ENCODE assay signal across 8 cellular contexts in genomic region chr16:72092832-72093447, GRCh38. TPM values are rescaled to one million over a fixed set of nuclear protein-coding genes. Genes with fewer than 3 reads are reported as not detected.
DNase-seq lines count a peak whose midpoint lies in the region; TF ChIP-seq lines count a peak whose summit lies in the region.

No MANE protein-coding gene starts in this region.

- no peak overlapping the region for H2AK5ac ChIP-seq in mesendoderm (ENCODE audit: low read length)

- TF ChIP-seq CTCF in 22Rv1 (IDR thresholded peaks at IDR 0.05): no peak

- H3K4ac ChIP-seq in mesendoderm (ENCODE audit: low read depth, low read length): no peak overlapping the region

- peak overlapping the region; percentile 61 for H3K18ac ChIP-seq in mesendoderm (ENCODE audit: low read length)

- WGBS in mesendoderm (ENCODE audit: extremely low coverage, insufficient coverage, low lambda C conversion rate): no CpG with 5 or more reads among the region's 22 CpGs
- WGBS in urinary bladder: under 1% methylated on average over 22 of the region's 22 CpGs

- H2BK120ac ChIP-seq in mesendoderm (ENCODE audit: low read depth, low read length): no peak overlapping the region

- H3K27me3 ChIP-seq in SJCRH30 (no peaks in the 10 kb centered on the region), mesendoderm (ENCODE audit: insufficient read depth, low read length, poor library complexity) (no peaks in the 10 kb centered on the region)
- no peaks in the 10 kb centered on the region for H3K27me3 ChIP-seq in effector memory CD4-positive, alpha-beta T cell (replicated peaks; ENCODE audit: control insufficient read depth, insufficient read depth, low read length, poor library complexity, severe bottlenecking)

- peak overlapping the region; percentile 69 for H3K9ac ChIP-seq in mesendoderm (ENCODE audit: low read length)

- no peaks in the 10 kb centered on the region for H3K9me3 ChIP-seq in SJCRH30 (replicated peaks)
- no peaks in the 10 kb centered on the region for H3K9me3 ChIP-seq in effector memory CD4-positive, alpha-beta T cell (ENCODE audit: control insufficient read depth, low read length)

- H3K56ac ChIP-seq in mesendoderm (ENCODE audit: low read length): peak overlapping the region; percentile 85

- peaks cover 14% of the 10 kb centered on the region; the same call in 1 of the 2 replicates for H3K36me3 ChIP-seq in SJCRH30
- H3K36me3 ChIP-seq in effector memory CD4-positive, alpha-beta T cell (ENCODE audit: control insufficient read depth, insufficient read depth, low read length): peaks cover 43% of the 10 kb centered on the region
- H3K36me3 ChIP-seq in mesendoderm (ENCODE audit: control insufficient read depth, insufficient read depth, low read length): peaks cover 7% of the 10 kb centered on the region
- H3K36me3 ChIP-seq in urinary bladder (ENCODE audit: insufficient read depth): peaks cover 3% of the 10 kb centered on the region

- peaks cover 26% of the 10 kb centered on the region for H3K79me1 ChIP-seq in mesendoderm (ENCODE audit: low read length)

- H3K23ac ChIP-seq in mesendoderm (ENCODE audit: low read length): no peak overlapping the region

- DNase-seq in SJCRH30: peak; percentile 30 to 51
- DNase-seq in effector memory CD4-positive, alpha-beta T cell: no peak
- DNase-seq in mesendoderm: peak; percentile 70
- DNase-seq in pons (ENCODE audit: low spot score): no peak
- DNase-seq in NCI-H2029 (lab: John Stamatoyannopoulos, UW): no peak

- peaks cover 26% of the 10 kb centered on the region for H3K79me2 ChIP-seq in mesendoderm (ENCODE audit: control insufficient read depth, insufficient read depth, low read length)

- no peak overlapping the region for H4K8ac ChIP-seq in mesendoderm (ENCODE audit: low read depth, low read length)

- H2BK15ac ChIP-seq in mesendoderm (replicated peaks; ENCODE audit: low read depth): no peak overlapping the region

- H3K4me3 ChIP-seq in GM08714 (ENCODE audit: low read length) (peak overlapping the region; percentile 76), SJCRH30 (peak overlapping the region; percentile 90), mesendoderm (ENCODE audit: low read length) (peak overlapping the region; percentile 66), urinary bladder (ENCODE audit: low read depth, low read length) (peak overlapping the region; percentile 84)
- H3K4me3 ChIP-seq in effector memory CD4-positive, alpha-beta T cell (ENCODE audit: insufficient read depth, low read depth, low read length, poor library complexity, severe bottlenecking): peak overlapping the region; percentile 76

- H3K4me2 ChIP-seq in mesendoderm (ENCODE audit: low read length): peak overlapping the region; percentile 46

- H3K4me1 ChIP-seq in SJCRH30 (0 out of 2 replicates have a peak, but pooled peaks cover 3% of the 10 kb centered on the region), mesendoderm (ENCODE audit: control insufficient read depth, low read depth, low read length) (peaks cover 3% of the 10 kb centered on the region), urinary bladder (ENCODE audit: insufficient read depth) (peaks cover 2% of the 10 kb centered on the region)
- H3K4me1 ChIP-seq in effector memory CD4-positive, alpha-beta T cell (ENCODE audit: control insufficient read depth, insufficient read depth, low read length, poor library complexity, severe bottlenecking): peaks cover 16% of the 10 kb centered on the region

- H2BK5ac ChIP-seq in mesendoderm (ENCODE audit: low read length): no peak overlapping the region

- H3K27ac ChIP-seq in 22Rv1 (peak overlapping the region; percentile 72), SJCRH30 (no peak overlapping the region; the same call in 1 of the 2 replicates), mesendoderm (ENCODE audit: low read depth, low read length) (no peak overlapping the region), urinary bladder (ENCODE audit: low read depth) (peak overlapping the region; percentile 69)
- peak overlapping the region; percentile 94 for H3K27ac ChIP-seq in effector memory CD4-positive, alpha-beta T cell (ENCODE audit: insufficient read depth, low read length, poor library complexity, severe bottlenecking)

- no peak overlapping the region for H4K5ac ChIP-seq in mesendoderm (ENCODE audit: low read length)

RNA-seq across cellular contexts. Expression of gene TXNL4B, which starts 0.5 kb away (rescaled TPM):
- 12.7 and 13.1 TPM in 2 replicates for total RNA-seq in SJCRH30 (2014; rRNA removed; shearing (Covaris generic))
- 6.6 TPM for polyA plus RNA-seq in mesendoderm (2013, experiment 1 of 2)
- 6.1 TPM for polyA plus RNA-seq in mesendoderm (2013, experiment 2 of 2)
- 16.2 TPM for total RNA-seq in urinary bladder
- polyA plus RNA-seq in urinary bladder: 7.7 TPM

RNA-seq across cellular contexts. Expression of gene DHX38, which starts 0.7 kb away (rescaled TPM):
- total RNA-seq in SJCRH30 (2014; rRNA removed; shearing (Covaris generic)): 24.7 and 27.4 TPM in 2 replicates
- polyA plus RNA-seq in mesendoderm (2013, experiment 1 of 2): 37.8 TPM
- 37.0 TPM for polyA plus RNA-seq in mesendoderm (2013, experiment 2 of 2)
- 38.6 TPM for total RNA-seq in urinary bladder
- polyA plus RNA-seq in urinary bladder: 44.1 TPM

RNA-seq across cellular contexts. Expression of gene HPR, which starts 29.9 kb away (rescaled TPM):
- not detected in 2 replicates for total RNA-seq in SJCRH30 (2014; rRNA removed; shearing (Covaris generic))
- 0.03 TPM for polyA plus RNA-seq in mesendoderm (2013, experiment 1 of 2)
- polyA plus RNA-seq in mesendoderm (2013, experiment 2 of 2): not detected
- not detected for total RNA-seq in urinary bladder
- polyA plus RNA-seq in urinary bladder: 0.60 TPM

RNA-seq across cellular contexts. Expression of gene HP, which starts 38.6 kb away (rescaled TPM):
- total RNA-seq in SJCRH30 (2014; rRNA removed; shearing (Covaris generic)): not detected in 2 replicates
- polyA plus RNA-seq in mesendoderm (2013, experiment 1 of 2): not detected
- not detected for polyA plus RNA-seq in mesendoderm (2013, experiment 2 of 2)
- 0.95 TPM for total RNA-seq in urinary bladder
- polyA plus RNA-seq in urinary bladder: 40.2 TPM

Comparison
In these comparisons a context has a peak if more than half of its experiments do, and no peak if none do; other contexts are left out.
1. H3K27ac ChIP-seq: peak in 22Rv1 (single experiment), effector memory CD4-positive, alpha-beta T cell (single experiment) and urinary bladder (single experiment); none in SJCRH30 (single experiment) and mesendoderm (single experiment).
2. DNase-seq: peak in SJCRH30 (2 of 2) and mesendoderm (single experiment); none in effector memory CD4-positive, alpha-beta T cell (0 of 3), pons (single experiment) and NCI-H2029 (single experiment).
3. Peak in every context shown above with its lines, with median percentiles within 50 percentile points of each other: H3K4me3 ChIP-seq.